ENCODE assay signal across 23 cellular contexts in genomic region chr3:67034371-67034770, GRCh38.
"Had no signal": no experiment of that assay in that cellular context is flagged by ENCODE, and none has a peak within 500 bp of the region (broad histone marks: within the 10 kb centered on the region; RNA-seq: fewer than 3 reads in every experiment).

No MANE protein-coding gene starts in this region.

- ATAC-seq: effector memory CD8-positive, alpha-beta T cell; left ventricle myocardium superior; lower lobe of right lung; naive thymus-derived CD8-positive, alpha-beta T cell; right cardiac atrium; stimulated activated effector memory CD8-positive, alpha-beta T cell treated with anti-CD3 and anti-CD28 coated beads, Interleukin-12 subunit alpha, Interleukin-12 subunit beta, amount 100 ng/mL, for 72 hours had no signal

- H3K36me3 ChIP-seq: esophagus squamous epithelium, lower lobe of right lung, prostate gland, sigmoid colon, tibial artery had no signal

- H3K4me1 ChIP-seq: esophagus squamous epithelium, lower lobe of right lung, prostate gland, sigmoid colon, tibial artery had no signal

- DNase-seq: cortex of kidney; effector memory CD8-positive, alpha-beta T cell; erythroblast; esophagus squamous epithelium; hypothalamus; immature natural killer cell; islet precursor cell; kidney glomerular epithelial cell; left ventricle myocardium superior; lower lobe of right lung; naive thymus-derived CD8-positive, alpha-beta T cell; nephron progenitor cell; nucleus accumbens; right cardiac atrium; sigmoid colon; stimulated activated CD4-positive, alpha-beta T cell treated with anti-CD3 and anti-CD28 coated beads, Interleukin-2, amount 100 ng/mL, for 24 hours; stimulated activated CD4-positive, alpha-beta T cell treated with anti-CD3 and anti-CD28 coated beads, Interleukin-4, amount 100 ng/mL, for 24 hours; stimulated activated naive CD4-positive, alpha-beta T cell treated with Interleukin-2 at 50 U/mL for 16 hours; substantia nigra; testis; tibial artery had no signal

- H3K27me3 ChIP-seq: esophagus squamous epithelium, sigmoid colon, testis, tibial artery had no signal

- H3K4me3 ChIP-seq: esophagus squamous epithelium, lower lobe of right lung, prostate gland, sigmoid colon, testis, tibial artery had no signal

- H3K9me3 ChIP-seq: esophagus squamous epithelium, lower lobe of right lung, prostate gland, sigmoid colon, testis, tibial artery had no signal
